ENCODE assay signal across 22 cellular contexts in the genomic region with DNA sequence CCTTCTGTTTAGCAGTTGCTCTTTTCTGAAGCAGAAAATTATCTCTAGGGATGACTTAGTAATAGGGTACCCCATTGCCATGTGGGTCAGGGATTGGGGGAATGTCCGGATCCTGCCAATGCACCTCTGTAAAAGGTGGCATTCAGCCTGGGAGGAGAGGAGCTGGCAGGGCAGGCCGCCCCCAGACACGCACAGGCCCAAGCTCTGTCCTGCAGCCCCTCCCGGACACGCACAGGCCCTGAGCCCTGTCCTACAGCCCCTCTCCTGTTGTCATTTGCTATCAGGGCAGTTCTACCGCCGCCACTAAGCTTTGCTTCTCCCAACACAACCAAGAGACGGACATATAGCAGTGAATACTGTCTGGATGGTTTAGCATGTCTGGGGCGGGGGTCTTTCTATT.
A peak's percentile ranks its signal among the peaks of the same experiment; 100 is the strongest.
DNase-seq lines count a peak whose midpoint lies in the region; ATAC-seq and TF ChIP-seq lines count a peak whose summit lies in the region.
"Had no signal": no experiment of that assay in that cellular context is flagged by ENCODE, and none has a peak within 500 bp of the region (broad histone marks: within the 10 kb centered on the region; RNA-seq: fewer than 3 reads in every experiment).

No MANE protein-coding gene starts in this region.

- ATAC-seq in GM18867 (IDR thresholded peaks at IDR 0.05; ENCODE audit: unreplicated experiment), result no peak
- ATAC-seq: HepG2 had no signal

- H3K27me3 ChIP-seq in WERI-Rb-1 (ENCODE audit: insufficient read depth, low read depth, severe bottlenecking) (no peaks in the 10 kb centered on the region), vagina (no peaks in the 10 kb centered on the region)
- H3K27me3 ChIP-seq: Peyer's patch had no signal

- H3K36me3 Mint-ChIP-seq in glutamatergic neuron (ENCODE audit: unreplicated experiment) (no peaks in the 10 kb centered on the region), neural crest cell (ENCODE audit: low read depth) (peaks cover 8% of the 10 kb centered on the region), chondrocyte (ENCODE audit: low read depth) (peaks cover 2% of the 10 kb centered on the region)

- H3K4me3 Mint-ChIP-seq in glutamatergic neuron (ENCODE audit: unreplicated experiment) (peak overlapping the region; percentile 7), neural crest cell (no peak overlapping the region), chondrocyte (ENCODE audit: unreplicated experiment) (no peak overlapping the region)
- H3K4me3 Mint-ChIP-seq: CD4-positive, alpha-beta memory T cell had no signal

- peak overlapping the region; percentile 94 for H3K27ac ChIP-seq in WERI-Rb-1
- peak overlapping the region; percentile 73 for H3K27ac ChIP-seq in vagina
- H3K27ac ChIP-seq: Peyer's patch had no signal

- H3K36me3 ChIP-seq in WERI-Rb-1 (no peaks in the 10 kb centered on the region), vagina (no peaks in the 10 kb centered on the region)
- H3K36me3 ChIP-seq: Peyer's patch had no signal

- H3K27me3 Mint-ChIP-seq in glutamatergic neuron (ENCODE audit: unreplicated experiment), result peaks cover 13% of the 10 kb centered on the region
- peaks cover 2% of the 10 kb centered on the region for H3K27me3 Mint-ChIP-seq in neural crest cell (ENCODE audit: low read depth)
- H3K27me3 Mint-ChIP-seq in chondrocyte (ENCODE audit: low read depth), result no peaks in the 10 kb centered on the region

- H3K4me3 ChIP-seq in WERI-Rb-1 (ENCODE audit: low read depth, low read length) (no peak overlapping the region), vagina (peak overlapping the region in 1 of 2 donors; percentile 36)
- H3K4me3 ChIP-seq: Peyer's patch had no signal

- intact Hi-C loops in vagina (cut with DNase I), result loop anchor here (10.0 kb wide), 1 partner anchor 280 kb away; no protein-coding TSS in a partner anchor

- H3K27ac Mint-ChIP-seq in glutamatergic neuron (ENCODE audit: unreplicated experiment) (peak overlapping the region; percentile 95), neural crest cell (ENCODE audit: unreplicated experiment) (peak overlapping the region; percentile 39), chondrocyte (ENCODE audit: unreplicated experiment) (no peak overlapping the region)
- H3K27ac Mint-ChIP-seq: CD4-positive, alpha-beta memory T cell had no signal

- peaks cover 32% of the 10 kb centered on the region for H3K4me1 ChIP-seq in vagina
- H3K4me1 ChIP-seq: Peyer's patch had no signal

- no peak for TF ChIP-seq POLR2A in vagina (IDR thresholded peaks at IDR 0.05)

- peaks cover 75% of the 10 kb centered on the region for H3K4me1 Mint-ChIP-seq in glutamatergic neuron (ENCODE audit: low read depth, unreplicated experiment)
- H3K4me1 Mint-ChIP-seq in neural crest cell, result peaks cover 65% of the 10 kb centered on the region
- peaks cover 6% of the 10 kb centered on the region for H3K4me1 Mint-ChIP-seq in chondrocyte (ENCODE audit: low read depth)

- H3K9me3 ChIP-seq in WERI-Rb-1 (ENCODE audit: severe bottlenecking), result no peaks in the 10 kb centered on the region
- no peaks in the 10 kb centered on the region for H3K9me3 ChIP-seq in vagina
- H3K9me3 ChIP-seq: Peyer's patch, SK-N-SH had no signal

- H3K9me3 Mint-ChIP-seq in glutamatergic neuron (ENCODE audit: unreplicated experiment), result peaks cover 21% of the 10 kb centered on the region
- H3K9me3 Mint-ChIP-seq in neural crest cell, result peaks cover 2% of the 10 kb centered on the region
- H3K9me3 Mint-ChIP-seq in chondrocyte (ENCODE audit: low read depth), result peaks cover 5% of the 10 kb centered on the region

- no peak for DNase-seq in WERI-Rb-1
- DNase-seq in glutamatergic neuron, result no peak
- DNase-seq in neural crest cell (ENCODE audit: low read depth, low spot score), result no peak
- no peak for DNase-seq in vagina (ENCODE audit: extremely low spot score in 2 of 2)
- DNase-seq in HuH-7 (ENCODE audit: low spot score), result no peak
- DNase-seq in NK-92 treated with Interleukin-12 subunit alpha and Interleukin-12 subunit beta, amount 100 ng/mL, for 24 hours (lab: John Stamatoyannopoulos, UW), result no peak
- DNase-seq in chondrocyte (ENCODE audit: low spot score), result no peak
- DNase-seq: CD4-positive, alpha-beta memory T cell; COR-L47; DMS53; KBM-7; MV-4-11; NCI-H1105 treated with DMSO at 0.1 percent for 48 hours; NCI-H146; NCI-H2029; NCI-H2227 treated with DMSO at 0.1 percent for 48 hours; NCI-H526 treated with DMSO at 0.1 percent for 48 hours; OCI-M1; Peyer's patch; SK-N-SH had no signal

- TF ChIP-seq CTCF in WERI-Rb-1 (IDR thresholded peaks at IDR 0.05; ENCODE audit: low read depth, low read length) (no peak), glutamatergic neuron (IDR thresholded peaks at IDR 0.05; ENCODE audit: partially characterized antibody, unreplicated experiment) (no peak), neural crest cell (conservative IDR thresholded peaks at IDR 0.05) (no peak), vagina (IDR thresholded peaks at IDR 0.05) (no peak), chondrocyte (IDR thresholded peaks at IDR 0.05) (no peak)
